Comparison of ENCODE assay signal across 8 cellular contexts in genomic region chr9:135441105-135442038, GRCh38. TPM values are rescaled to one million over a fixed set of nuclear protein-coding genes. Genes with fewer than 3 reads are reported as not detected.
DNase-seq lines count a peak whose midpoint lies in the region; ATAC-seq and TF ChIP-seq lines count a peak whose summit lies in the region.
"Not testable (repeated sequence)": the region's sequence is repeated elsewhere in the genome, so short reads cannot be mapped to it uniquely, and the experiment has no call there.

No MANE protein-coding gene starts in this region.

- H3K27me3 Mint-ChIP-seq in WTC11 (ENCODE audit: low read depth); nephron progenitor cell (ENCODE audit: low read depth, poor library complexity): not testable (repeated sequence)

- H3K9me3 Mint-ChIP-seq in WTC11 (peaks cover 18% of the 10 kb centered on the region), nephron progenitor cell (peaks cover 32% of the 10 kb centered on the region)

- not testable (repeated sequence) for H2AFZ ChIP-seq in hepatocyte

- WGBS in hepatocyte (ENCODE audit: low lambda C conversion rate, missing lambda C conversion rate), result 71% methylated on average over 22 of the region's 22 CpGs

- H3K27me3 ChIP-seq in AG04450 (ENCODE audit: control insufficient read depth, insufficient read depth, low read length); hepatocyte; thoracic aorta (replicated peaks; ENCODE audit: insufficient read depth): not testable (repeated sequence)

- not testable (repeated sequence) for H3K4me3 ChIP-seq in AG04450 (ENCODE audit: low read depth, low read length); fibroblast of pulmonary artery (replicated peaks; ENCODE audit: low read depth, low read length); hepatocyte
- H3K4me3 ChIP-seq in thoracic aorta, result peak overlapping the region; percentile 6

- not testable (repeated sequence) for H3K4me1 ChIP-seq in hepatocyte (ENCODE audit: insufficient read depth)
- peaks cover 3 to 16% of the 10 kb centered on the region in 2 donors for H3K4me1 ChIP-seq in thoracic aorta (ENCODE audit: control insufficient read depth in 1 of 2, low read depth in 2 of 2)

- not testable (repeated sequence) for H3K9me2 ChIP-seq in hepatocyte (replicated peaks; ENCODE audit: insufficient read depth)

- not testable (repeated sequence) for H4K20me1 ChIP-seq in hepatocyte (ENCODE audit: insufficient read depth, poor library complexity, severe bottlenecking)

- not testable (repeated sequence) for H3K79me2 ChIP-seq in hepatocyte

- not testable (repeated sequence) for H3K4me3 Mint-ChIP-seq in WTC11
- peak overlapping the region; percentile 11 for H3K4me3 Mint-ChIP-seq in nephron progenitor cell

- H3K36me3 ChIP-seq in hepatocyte (replicated peaks; ENCODE audit: insufficient read depth, low read depth); thoracic aorta: not testable (repeated sequence)

- not testable (repeated sequence) for ATAC-seq in WTC11; thoracic aorta (ENCODE audit: insufficient number of reproducible peaks, low FRiP score, low read depth)

- not testable (repeated sequence) for H3K9me3 ChIP-seq in AG04450 (ENCODE audit: control insufficient read depth, insufficient read depth, low read length); hepatocyte (ENCODE audit: low read depth); thoracic aorta

- H3K36me3 Mint-ChIP-seq in WTC11, result not testable (repeated sequence)
- H3K36me3 Mint-ChIP-seq in nephron progenitor cell (ENCODE audit: low read depth), result peaks cover 18% of the 10 kb centered on the region

- POLR2A ChIA-PET in AG04450 (lab: Yijun Ruan, JAX); WTC11 (lab: Charles Lee): not testable (repeated sequence)

- not testable (repeated sequence) for H3K27ac ChIP-seq in AG04450 (ENCODE audit: low read depth, low read length); hepatocyte; thoracic aorta

- H3K4me2 ChIP-seq in hepatocyte, result peak overlapping the region; percentile 33

- not testable (repeated sequence) for TF ChIP-seq CTCF in AG04450 (IDR thresholded peaks at IDR 0.05; ENCODE audit: low read depth, low read length); WTC11 (IDR thresholded peaks at IDR 0.05); fibroblast of pulmonary artery (IDR thresholded peaks at IDR 0.05; ENCODE audit: low read length, missing control alignments); hepatocyte (IDR thresholded peaks at IDR 0.05; ENCODE audit: poor library complexity); nephron progenitor cell (IDR thresholded peaks at IDR 0.05); thoracic aorta (IDR thresholded peaks at IDR 0.05)

- CTCF ChIA-PET in AG04450 (lab: Charles Lee), result not testable (repeated sequence)
- CTCF ChIA-PET in WTC11 (lab: Charles Lee), result interaction anchor here (0.6 to 2.7 kb wide), 18 partner anchors 11 to 627 kb away, joined by 3 to 30 read pairs (median 4); partner anchors contain the start of gene OLFM1

- DNase-seq in AG04450 (ENCODE audit: low read depth, low spot score) (peak; percentile 8), H4 (ENCODE audit: low spot score) (peak; percentile 71), OCI-M1 (lab: John Stamatoyannopoulos, UW) (peak; percentile 95), fibroblast of pulmonary artery (ENCODE audit: low read depth) (peak; percentile 83)
- DNase-seq in WTC11 (ENCODE audit: low spot score); hepatocyte (ENCODE audit: low spot score); nephron progenitor cell; thoracic aorta (ENCODE audit: low spot score): not testable (repeated sequence)

- peaks cover 33% of the 10 kb centered on the region for H3K4me1 Mint-ChIP-seq in WTC11
- H3K4me1 Mint-ChIP-seq in nephron progenitor cell, result peaks cover 63% of the 10 kb centered on the region

- H3K27ac Mint-ChIP-seq in WTC11, result peak overlapping the region; percentile 72
- H3K27ac Mint-ChIP-seq in nephron progenitor cell, result peak overlapping the region; percentile 71

RNA-seq across cellular contexts. Expression of gene PPP1R26, which starts 38.2 kb away (rescaled TPM):
- polyA plus RNA-seq in AG04450 (2011; rRNA removed) (3.2 and 3.3 TPM in 2 replicates), hepatocyte (9.1 and 15.0 TPM in 2 replicates)
- 3.6 and 4.1 TPM in 2 replicates for polyA minus RNA-seq in AG04450 (2011; rRNA and poly(A)+ RNA removed)
- 9.2 and 10.3 TPM in 2 replicates for total RNA-seq in H4 (2014; rRNA removed; shearing (Covaris generic))
- total RNA-seq in WTC11 (2021) (36.2 to 44.4 TPM (median 37.4 TPM) in 3 replicates), hepatocyte (12.5 and 15.6 TPM in 2 replicates), thoracic aorta (10 to 100 TPM; 11.9 to 17.6 TPM)

RNA-seq across cellular contexts. Expression of gene MRPS2, which starts 59.1 kb away (rescaled TPM):
- 39.9 and 53.4 TPM in 2 replicates for polyA plus RNA-seq in AG04450 (2011; rRNA removed)
- polyA minus RNA-seq in AG04450 (2011; rRNA and poly(A)+ RNA removed), result 53.3 and 66.9 TPM in 2 replicates
- total RNA-seq in H4 (2014; rRNA removed; shearing (Covaris generic)), result 30.3 and 34.6 TPM in 2 replicates
- 74.2 to 78.0 TPM (median 77.6 TPM) in 3 replicates for total RNA-seq in WTC11 (2021)
- total RNA-seq in hepatocyte, result 22.4 and 28.0 TPM in 2 replicates
- polyA plus RNA-seq in hepatocyte, result 57.0 and 59.1 TPM in 2 replicates
- 10 to 100 TPM; 31.5 to 32.2 TPM for total RNA-seq in thoracic aorta
